In the genomic region with DNA sequence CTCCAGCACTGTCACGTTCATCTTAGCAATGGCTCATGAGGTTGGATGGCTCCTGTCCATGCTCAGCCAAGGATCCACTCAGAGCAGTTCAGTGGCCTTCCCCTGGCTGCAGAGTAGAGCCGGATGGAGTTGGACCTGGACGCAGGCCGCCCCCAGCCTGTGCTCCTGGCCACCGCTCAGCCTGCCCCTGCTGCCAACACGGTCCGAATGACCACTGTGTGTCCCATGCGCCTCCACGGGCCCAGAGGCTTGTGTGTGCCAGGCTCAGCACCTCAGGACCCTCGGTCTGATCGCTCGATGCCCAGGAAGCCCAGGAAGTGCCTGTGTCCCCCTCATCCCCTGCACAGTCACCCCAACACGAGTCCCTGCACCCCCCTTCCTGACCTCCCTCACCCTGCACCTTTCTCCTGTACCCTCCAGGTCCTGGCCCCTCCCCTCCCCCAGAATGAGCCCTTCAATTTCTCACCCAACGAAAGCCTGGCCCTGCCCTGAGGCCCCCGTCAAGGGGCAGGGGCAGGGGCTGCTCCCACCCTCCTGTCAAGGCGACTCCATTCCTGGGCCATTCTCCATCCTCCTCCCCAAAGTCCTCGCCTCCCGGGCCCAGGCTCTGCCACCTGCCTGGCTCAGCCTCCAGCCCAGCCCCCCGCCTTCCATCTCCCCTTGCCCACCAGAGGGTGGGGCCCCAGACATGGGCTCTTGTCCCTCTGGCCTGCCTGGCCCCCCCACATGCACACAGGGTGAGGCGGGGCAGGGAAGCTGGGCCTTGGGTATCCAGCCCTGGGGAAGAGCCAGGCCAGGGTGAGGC, we compare ENCODE assay signal across 17 cellular contexts.
"Had no signal": no experiment of that assay in that cellular context is flagged by ENCODE, and none has a peak within 500 bp of the region (broad histone marks: within the 10 kb centered on the region; RNA-seq: fewer than 3 reads in every experiment).

No MANE protein-coding gene starts in this region.

- H3K27ac ChIP-seq: dorsolateral prefrontal cortex, epithelial cell of prostate, neural progenitor cell, ovary, sigmoid colon, thoracic aorta, upper lobe of left lung had no signal

- H3K4me2 ChIP-seq: neural progenitor cell had no signal

- H3K9me3 ChIP-seq: ovary, sigmoid colon, thoracic aorta, upper lobe of left lung had no signal

- H2AFZ ChIP-seq: neural progenitor cell had no signal

- H3K9ac ChIP-seq: neural progenitor cell had no signal

- H3K27me3 ChIP-seq: ovary, upper lobe of left lung had no signal

- ATAC-seq: activated CD8-positive, alpha-beta T cell treated with anti-CD3 and anti-CD28 coated beads, Interleukin-2, amount 10 ng/mL, durations not matched to agents 7 days and 5 days; left colon; stimulated activated naive B cell treated with anti-CD40 and anti-IgM and Interleukin-4, amounts not matched to agents 10 μg/mL and 1 μg/mL and 100 μg/mL, for 72 hours had no signal

- DNase-seq: activated CD4-positive, alpha-beta T cell treated with anti-CD3 and anti-CD28 coated beads, Interleukin-2, amount 10 ng/mL, durations not matched to agents 7 days and 5 days; activated CD8-positive, alpha-beta T cell treated with anti-CD3 and anti-CD28 coated beads, Interleukin-2, amount 10 ng/mL, durations not matched to agents 7 days and 5 days; activated T-cell treated with anti-CD3 and anti-CD28 coated beads, Interleukin-2, amount 50 U/mL, for 24 hours; foreskin fibroblast; hippocampal formation; left colon; mammary epithelial cell; ovary; stimulated activated naive B cell treated with anti-CD40 and anti-IgM and Interleukin-4, amounts not matched to agents 10 μg/mL and 1 μg/mL and 100 μg/mL, for 72 hours; upper lobe of left lung had no signal

- H3K36me3 ChIP-seq: neural progenitor cell, ovary, sigmoid colon, thoracic aorta, upper lobe of left lung had no signal

- H3K4me1 ChIP-seq: neural progenitor cell, sigmoid colon, upper lobe of left lung had no signal

- H3K4me3 ChIP-seq: dorsolateral prefrontal cortex, neural progenitor cell, ovary, sigmoid colon, thoracic aorta, upper lobe of left lung had no signal

- FAIRE-seq: colon, islet of Langerhans had no signal
